Comparison of ENCODE assay signal across 2 cellular contexts in genomic region chr22:25008666-25009065, GRCh38.
TF ChIP-seq lines count a peak whose summit lies in the region.

No MANE protein-coding gene starts in this region.

TF ChIP-seq in HCT116, 20 proteins besides CTCF, POLR2A, EP300 and RAD21:
- TF ChIP-seq EZH2 (IDR thresholded peaks at IDR 0.05) (no peak), CBX3 (IDR thresholded peaks at IDR 0.05; ENCODE audit: low read depth) (no peak), ZBTB33 (IDR thresholded peaks at IDR 0.05; ENCODE audit: extremely low read depth, insufficient replicate concordance, low read length) (no peak), REST (IDR thresholded peaks at IDR 0.05; ENCODE audit: low read depth) (no peak), SP1 (IDR thresholded peaks at IDR 0.05; ENCODE audit: low read depth) (no peak), ZNF274 (IDR thresholded peaks at IDR 0.05; ENCODE audit: low read depth, low read length) (no peak), SIN3A (IDR thresholded peaks at IDR 0.05; ENCODE audit: low read depth) (no peak), EZH2phosphoT487 (IDR thresholded peaks at IDR 0.05; ENCODE audit: borderline replicate concordance) (no peak), JUND (IDR thresholded peaks at IDR 0.05) (no peak), SRF (IDR thresholded peaks at IDR 0.05; ENCODE audit: low read depth) (no peak), MAX (IDR thresholded peaks at IDR 0.05) (no peak), ATF3 (IDR thresholded peaks at IDR 0.05) (no peak), ZFX (IDR thresholded peaks at IDR 0.05) (no peak), ELF1 (IDR thresholded peaks at IDR 0.05; ENCODE audit: borderline replicate concordance, low read depth) (no peak), EGR1 (IDR thresholded peaks at IDR 0.05; ENCODE audit: low read depth) (no peak), POLR2AphosphoS5 (IDR thresholded peaks at IDR 0.05; ENCODE audit: low read depth, low read length) (no peak), TCF7L2 (IDR thresholded peaks at IDR 0.05; ENCODE audit: borderline replicate concordance, extremely low read depth, insufficient read depth, insufficient read length) (no peak), FOSL1 (IDR thresholded peaks at IDR 0.05; ENCODE audit: low read depth) (no peak), CEBPB (IDR thresholded peaks at IDR 0.05; ENCODE audit: low read depth) (no peak), YY1 (IDR thresholded peaks at IDR 0.05; ENCODE audit: extremely low read depth, insufficient replicate concordance, low read depth, low read length) (no peak)

TF ChIP-seq in GM12878, 131 proteins besides CTCF, POLR2A, EP300 and RAD21:
- no peak for TF ChIP-seq SP1 (IDR thresholded peaks at IDR 0.05; ENCODE audit: low read depth, low read length)
- TF ChIP-seq IKZF2 (IDR thresholded peaks at IDR 0.05) = peak in 1 of 2 experiments; percentile 40; a peak in 3 of 4 replicates
- TF ChIP-seq IKZF1 (conservative IDR thresholded peaks at IDR 0.05) = peak; percentile 31
